1 cellular context compared by ENCODE assay signal in genomic region chr6:170366248-170366960, GRCh38.
TF ChIP-seq lines count a peak whose summit lies in the region.

No MANE protein-coding gene starts in this region.

TF ChIP-seq in HepG2, 621 proteins besides CTCF, POLR2A, EP300 and RAD21 (continued from another document and continues in another):
- no peak for TF ChIP-seq ELK4 (CRISPR knock-in tag; IDR thresholded peaks at IDR 0.05; ENCODE audit: borderline replicate concordance)
- peak; percentile 79 for TF ChIP-seq HNF4A (CRISPR knock-in tag; IDR thresholded peaks at IDR 0.05)
- no peak for TF ChIP-seq U2AF1 (optimal IDR thresholded peaks at IDR 0.05; ENCODE audit: low read depth, low read length)
- no peak for TF ChIP-seq CENPX (CRISPR knock-in tag; IDR thresholded peaks at IDR 0.05)
- TF ChIP-seq, protein P1, sequence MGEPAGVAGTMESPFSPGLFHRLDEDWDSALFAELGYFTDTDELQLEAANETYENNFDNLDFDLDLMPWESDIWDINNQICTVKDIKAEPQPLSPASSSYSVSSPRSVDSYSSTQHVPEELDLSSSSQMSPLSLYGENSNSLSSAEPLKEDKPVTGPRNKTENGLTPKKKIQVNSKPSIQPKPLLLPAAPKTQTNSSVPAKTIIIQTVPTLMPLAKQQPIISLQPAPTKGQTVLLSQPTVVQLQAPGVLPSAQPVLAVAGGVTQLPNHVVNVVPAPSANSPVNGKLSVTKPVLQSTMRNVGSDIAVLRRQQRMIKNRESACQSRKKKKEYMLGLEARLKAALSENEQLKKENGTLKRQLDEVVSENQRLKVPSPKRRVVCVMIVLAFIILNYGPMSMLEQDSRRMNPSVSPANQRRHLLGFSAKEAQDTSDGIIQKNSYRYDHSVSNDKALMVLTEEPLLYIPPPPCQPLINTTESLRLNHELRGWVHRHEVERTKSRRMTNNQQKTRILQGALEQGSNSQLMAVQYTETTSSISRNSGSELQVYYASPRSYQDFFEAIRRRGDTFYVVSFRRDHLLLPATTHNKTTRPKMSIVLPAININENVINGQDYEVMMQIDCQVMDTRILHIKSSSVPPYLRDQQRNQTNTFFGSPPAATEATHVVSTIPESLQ (CRISPR knock-in tag; conservative IDR thresholded peaks at IDR 0.05): no peak
- TF ChIP-seq ZNF280D (CRISPR knock-in tag; IDR thresholded peaks at IDR 0.05): peak; percentile 41; the same call in 1 of the 2 replicates
- TF ChIP-seq ZNF777 (CRISPR knock-in tag; IDR thresholded peaks at IDR 0.05): no peak
- 0 out of 2 replicates have a peak, but pooled peaks have one; percentile 20 for TF ChIP-seq SP2 (CRISPR knock-in tag; IDR thresholded peaks at IDR 0.05)
- peak; percentile 81 for TF ChIP-seq NR2F6 (IDR thresholded peaks at IDR 0.05)
- TF ChIP-seq NR2F6 (CRISPR knock-in tag; IDR thresholded peaks at IDR 0.05): peak; percentile 84
- TF ChIP-seq GLI4 (CRISPR knock-in tag; IDR thresholded peaks at IDR 0.05; ENCODE audit: borderline replicate concordance): no peak
- TF ChIP-seq WIZ (CRISPR knock-in tag; IDR thresholded peaks at IDR 0.05): no peak
- no peak for TF ChIP-seq PAF1 (CRISPR knock-in tag; IDR thresholded peaks at IDR 0.05)
- TF ChIP-seq ZNF30 (CRISPR knock-in tag; IDR thresholded peaks at IDR 0.05): no peak
- TF ChIP-seq MZF1 (CRISPR knock-in tag; IDR thresholded peaks at IDR 0.05; ENCODE audit: borderline replicate concordance): no peak
- no peak for TF ChIP-seq ZNF614 (CRISPR knock-in tag; IDR thresholded peaks at IDR 0.05; ENCODE audit: borderline replicate concordance)
- TF ChIP-seq NFYB (CRISPR knock-in tag; IDR thresholded peaks at IDR 0.05): no peak
- peak; percentile 61; the same call in 1 of the 2 replicates for TF ChIP-seq DPF2 (CRISPR knock-in tag; IDR thresholded peaks at IDR 0.05; ENCODE audit: borderline replicate concordance, low read depth)
- no peak for TF ChIP-seq ZNF121 (CRISPR knock-in tag; IDR thresholded peaks at IDR 0.05)
- TF ChIP-seq, protein P2, sequence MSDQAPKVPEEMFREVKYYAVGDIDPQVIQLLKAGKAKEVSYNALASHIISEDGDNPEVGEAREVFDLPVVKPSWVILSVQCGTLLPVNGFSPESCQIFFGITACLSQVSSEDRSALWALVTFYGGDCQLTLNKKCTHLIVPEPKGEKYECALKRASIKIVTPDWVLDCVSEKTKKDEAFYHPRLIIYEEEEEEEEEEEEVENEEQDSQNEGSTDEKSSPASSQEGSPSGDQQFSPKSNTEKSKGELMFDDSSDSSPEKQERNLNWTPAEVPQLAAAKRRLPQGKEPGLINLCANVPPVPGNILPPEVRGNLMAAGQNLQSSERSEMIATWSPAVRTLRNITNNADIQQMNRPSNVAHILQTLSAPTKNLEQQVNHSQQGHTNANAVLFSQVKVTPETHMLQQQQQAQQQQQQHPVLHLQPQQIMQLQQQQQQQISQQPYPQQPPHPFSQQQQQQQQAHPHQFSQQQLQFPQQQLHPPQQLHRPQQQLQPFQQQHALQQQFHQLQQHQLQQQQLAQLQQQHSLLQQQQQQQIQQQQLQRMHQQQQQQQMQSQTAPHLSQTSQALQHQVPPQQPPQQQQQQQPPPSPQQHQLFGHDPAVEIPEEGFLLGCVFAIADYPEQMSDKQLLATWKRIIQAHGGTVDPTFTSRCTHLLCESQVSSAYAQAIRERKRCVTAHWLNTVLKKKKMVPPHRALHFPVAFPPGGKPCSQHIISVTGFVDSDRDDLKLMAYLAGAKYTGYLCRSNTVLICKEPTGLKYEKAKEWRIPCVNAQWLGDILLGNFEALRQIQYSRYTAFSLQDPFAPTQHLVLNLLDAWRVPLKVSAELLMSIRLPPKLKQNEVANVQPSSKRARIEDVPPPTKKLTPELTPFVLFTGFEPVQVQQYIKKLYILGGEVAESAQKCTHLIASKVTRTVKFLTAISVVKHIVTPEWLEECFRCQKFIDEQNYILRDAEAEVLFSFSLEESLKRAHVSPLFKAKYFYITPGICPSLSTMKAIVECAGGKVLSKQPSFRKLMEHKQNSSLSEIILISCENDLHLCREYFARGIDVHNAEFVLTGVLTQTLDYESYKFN (CRISPR knock-in tag; conservative IDR thresholded peaks at IDR 0.05): peak; percentile 69
- no peak; the same call in 1 of the 2 replicates for TF ChIP-seq ZNF501 (CRISPR knock-in tag; IDR thresholded peaks at IDR 0.05)
- TF ChIP-seq ZNF749 (CRISPR knock-in tag; IDR thresholded peaks at IDR 0.05; ENCODE audit: borderline replicate concordance): no peak
- TF ChIP-seq, protein P3, sequence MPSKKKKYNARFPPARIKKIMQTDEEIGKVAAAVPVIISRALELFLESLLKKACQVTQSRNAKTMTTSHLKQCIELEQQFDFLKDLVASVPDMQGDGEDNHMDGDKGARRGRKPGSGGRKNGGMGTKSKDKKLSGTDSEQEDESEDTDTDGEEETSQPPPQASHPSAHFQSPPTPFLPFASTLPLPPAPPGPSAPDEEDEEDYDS (CRISPR knock-in tag; IDR thresholded peaks at IDR 0.05): no peak
- TF ChIP-seq, protein P4, sequence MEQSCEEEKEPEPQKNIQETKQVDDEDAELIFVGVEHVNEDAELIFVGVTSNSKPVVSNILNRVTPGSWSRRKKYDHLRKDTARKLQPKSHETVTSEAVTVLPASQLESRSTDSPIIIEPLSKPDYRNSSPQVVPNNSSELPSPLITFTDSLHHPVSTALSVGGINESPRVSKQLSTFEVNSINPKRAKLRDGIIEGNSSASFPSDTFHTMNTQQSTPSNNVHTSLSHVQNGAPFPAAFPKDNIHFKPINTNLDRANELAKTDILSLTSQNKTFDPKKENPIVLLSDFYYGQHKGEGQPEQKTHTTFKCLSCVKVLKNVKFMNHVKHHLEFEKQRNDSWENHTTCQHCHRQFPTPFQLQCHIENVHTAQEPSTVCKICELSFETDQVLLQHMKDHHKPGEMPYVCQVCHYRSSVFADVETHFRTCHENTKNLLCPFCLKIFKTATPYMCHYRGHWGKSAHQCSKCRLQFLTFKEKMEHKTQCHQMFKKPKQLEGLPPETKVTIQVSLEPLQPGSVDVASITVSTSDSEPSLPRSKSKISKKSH (CRISPR knock-in tag; IDR thresholded peaks at IDR 0.05; ENCODE audit: borderline replicate concordance): no peak
- no peak for TF ChIP-seq ARID2 (CRISPR knock-in tag; IDR thresholded peaks at IDR 0.05; ENCODE audit: borderline replicate concordance)
- TF ChIP-seq, protein P5, sequence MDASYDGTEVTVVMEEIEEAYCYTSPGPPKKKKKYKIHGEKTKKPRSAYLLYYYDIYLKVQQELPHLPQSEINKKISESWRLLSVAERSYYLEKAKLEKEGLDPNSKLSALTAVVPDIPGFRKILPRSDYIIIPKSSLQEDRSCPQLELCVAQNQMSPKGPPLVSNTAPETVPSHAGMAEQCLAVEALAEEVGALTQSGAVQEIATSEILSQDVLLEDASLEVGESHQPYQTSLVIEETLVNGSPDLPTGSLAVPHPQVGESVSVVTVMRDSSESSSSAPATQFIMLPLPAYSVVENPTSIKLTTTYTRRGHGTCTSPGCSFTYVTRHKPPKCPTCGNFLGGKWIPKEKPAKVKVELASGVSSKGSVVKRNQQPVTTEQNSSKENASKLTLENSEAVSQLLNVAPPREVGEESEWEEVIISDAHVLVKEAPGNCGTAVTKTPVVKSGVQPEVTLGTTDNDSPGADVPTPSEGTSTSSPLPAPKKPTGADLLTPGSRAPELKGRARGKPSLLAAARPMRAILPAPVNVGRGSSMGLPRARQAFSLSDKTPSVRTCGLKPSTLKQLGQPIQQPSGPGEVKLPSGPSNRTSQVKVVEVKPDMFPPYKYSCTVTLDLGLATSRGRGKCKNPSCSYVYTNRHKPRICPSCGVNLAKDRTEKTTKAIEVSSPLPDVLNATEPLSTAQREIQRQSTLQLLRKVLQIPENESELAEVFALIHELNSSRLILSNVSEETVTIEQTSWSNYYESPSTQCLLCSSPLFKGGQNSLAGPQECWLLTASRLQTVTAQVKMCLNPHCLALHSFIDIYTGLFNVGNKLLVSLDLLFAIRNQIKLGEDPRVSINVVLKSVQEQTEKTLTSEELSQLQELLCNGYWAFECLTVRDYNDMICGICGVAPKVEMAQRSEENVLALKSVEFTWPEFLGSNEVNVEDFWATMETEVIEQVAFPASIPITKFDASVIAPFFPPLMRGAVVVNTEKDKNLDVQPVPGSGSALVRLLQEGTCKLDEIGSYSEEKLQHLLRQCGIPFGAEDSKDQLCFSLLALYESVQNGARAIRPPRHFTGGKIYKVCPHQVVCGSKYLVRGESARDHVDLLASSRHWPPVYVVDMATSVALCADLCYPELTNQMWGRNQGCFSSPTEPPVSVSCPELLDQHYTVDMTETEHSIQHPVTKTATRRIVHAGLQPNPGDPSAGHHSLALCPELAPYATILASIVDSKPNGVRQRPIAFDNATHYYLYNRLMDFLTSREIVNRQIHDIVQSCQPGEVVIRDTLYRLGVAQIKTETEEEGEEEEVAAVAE (CRISPR knock-in tag; IDR thresholded peaks at IDR 0.05; ENCODE audit: borderline replicate concordance): no peak
- no peak for TF ChIP-seq EED (CRISPR knock-in tag; IDR thresholded peaks at IDR 0.05)
- TF ChIP-seq MLLT10 (CRISPR knock-in tag; IDR thresholded peaks at IDR 0.05): no peak
- TF ChIP-seq ZNF17 (CRISPR knock-in tag; IDR thresholded peaks at IDR 0.05): no peak
- no peak for TF ChIP-seq GABPA (IDR thresholded peaks at IDR 0.05; ENCODE audit: low read depth, low read length)
- TF ChIP-seq GABPA (CRISPR knock-in tag; IDR thresholded peaks at IDR 0.05; ENCODE audit: low read depth): no peak
- TF ChIP-seq ZNF713 (CRISPR knock-in tag; IDR thresholded peaks at IDR 0.05): no peak
- TF ChIP-seq KDM3A (CRISPR knock-in tag; IDR thresholded peaks at IDR 0.05; ENCODE audit: low read depth): no peak
- no peak for TF ChIP-seq ZNF350 (CRISPR knock-in tag; IDR thresholded peaks at IDR 0.05; ENCODE audit: borderline replicate concordance, low read depth)
- peak; percentile 66 for TF ChIP-seq MED1 (CRISPR knock-in tag; IDR thresholded peaks at IDR 0.05)
- TF ChIP-seq KMT2B (CRISPR knock-in tag; IDR thresholded peaks at IDR 0.05): no peak
- TF ChIP-seq SOX5 (CRISPR knock-in tag; IDR thresholded peaks at IDR 0.05; ENCODE audit: borderline replicate concordance): peak; percentile 78; the same call in 1 of the 2 replicates
- no peak for TF ChIP-seq PRDM4 (CRISPR knock-in tag; IDR thresholded peaks at IDR 0.05; ENCODE audit: borderline replicate concordance)
- TF ChIP-seq NRL (CRISPR knock-in tag; IDR thresholded peaks at IDR 0.05; ENCODE audit: borderline replicate concordance): no peak; the same call in 1 of the 2 replicates
- TF ChIP-seq ZNF709 (CRISPR knock-in tag; IDR thresholded peaks at IDR 0.05): no peak
- TF ChIP-seq FOXM1 (CRISPR knock-in tag; IDR thresholded peaks at IDR 0.05): no peak
- no peak for TF ChIP-seq YEATS2 (CRISPR knock-in tag; IDR thresholded peaks at IDR 0.05; ENCODE audit: borderline replicate concordance)
- no peak for TF ChIP-seq SKI (IDR thresholded peaks at IDR 0.05; ENCODE audit: partially characterized antibody)
- TF ChIP-seq ZNF746 (CRISPR knock-in tag; IDR thresholded peaks at IDR 0.05): no peak
- no peak for TF ChIP-seq ZFP36 (IDR thresholded peaks at IDR 0.05; ENCODE audit: borderline replicate concordance, low read depth, low read length, partially characterized antibody)
- TF ChIP-seq TEAD2 (CRISPR knock-in tag; IDR thresholded peaks at IDR 0.05): no peak
